Comparison of ENCODE assay signal across 8 cellular contexts in the genomic region with DNA sequence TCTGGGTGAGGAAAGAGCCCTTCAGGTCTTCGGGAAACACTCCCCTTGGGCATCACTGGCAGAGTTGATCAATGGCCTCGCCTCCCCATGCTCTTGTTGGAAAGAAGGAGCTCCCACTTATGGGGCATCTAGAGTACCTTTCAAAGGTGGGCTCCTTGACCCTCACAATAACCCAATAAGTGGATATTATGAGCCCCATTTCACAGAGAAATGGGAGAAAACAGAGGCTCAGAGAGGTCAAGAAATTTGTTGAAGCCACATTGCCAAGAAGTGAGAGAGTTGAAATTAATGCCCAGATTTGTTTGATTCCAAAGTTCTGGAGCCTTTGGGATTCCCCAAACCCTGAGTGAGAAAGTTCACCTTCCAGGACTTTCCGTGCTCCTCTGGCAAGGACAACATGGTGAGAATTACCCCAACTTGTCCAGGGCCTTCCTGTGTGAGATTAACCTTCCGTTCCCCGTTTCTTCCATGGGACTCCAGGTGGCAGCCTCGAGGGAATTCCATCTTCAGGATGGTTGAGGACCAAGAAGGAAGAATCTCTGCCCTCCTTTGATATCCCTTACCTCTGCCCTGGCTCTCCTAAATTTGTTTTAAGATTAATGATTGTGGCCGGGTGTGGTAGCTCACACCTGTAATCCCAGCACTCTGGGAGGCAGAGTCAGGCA. TPM values are rescaled to one million over a fixed set of nuclear protein-coding genes. Genes with fewer than 3 reads are reported as not detected.
DNase-seq lines count a peak whose midpoint lies in the region; ATAC-seq and TF ChIP-seq lines count a peak whose summit lies in the region.

No MANE protein-coding gene starts in this region.

- H3K9me2 ChIP-seq in OCI-LY7 (ENCODE audit: insufficient read depth, low read length) = no peaks in the 10 kb centered on the region

- H3K27ac Mint-ChIP-seq in CD8-positive, alpha-beta T cell = peak overlapping the region; percentile 90
- peak overlapping the region; percentile 71 for H3K27ac Mint-ChIP-seq in endodermal cell

- H4K20me1 ChIP-seq in OCI-LY7 (ENCODE audit: insufficient read depth, low read length) = no peaks in the 10 kb centered on the region

- H3K9me3 ChIP-seq in CD8-positive, alpha-beta T cell (ENCODE audit: low read length) = no peaks in the 10 kb centered on the region
- H3K9me3 ChIP-seq in OCI-LY7 (ENCODE audit: low read length) = no peaks in the 10 kb centered on the region
- no peaks in the 10 kb centered on the region for H3K9me3 ChIP-seq in endodermal cell (ENCODE audit: control insufficient read depth, low read length)
- H3K9me3 ChIP-seq in neutrophil = no peaks in the 10 kb centered on the region
- no peaks in the 10 kb centered on the region for H3K9me3 ChIP-seq in HAP-1

- no peaks in the 10 kb centered on the region for H3K27me3 Mint-ChIP-seq in CD8-positive, alpha-beta T cell (ENCODE audit: low read depth)
- H3K27me3 Mint-ChIP-seq in endodermal cell (ENCODE audit: insufficient read depth) = peaks cover 14% of the 10 kb centered on the region

- H3K9ac ChIP-seq in endodermal cell (ENCODE audit: extremely low read depth, low read length, poor library complexity, severe bottlenecking) = peak overlapping the region; percentile 30

- CTCF ChIA-PET in CD8-positive, alpha-beta T cell (lab: Charles Lee) = interaction anchor here (0.9 to 2.1 kb wide), 6 partner anchors 12 to 166 kb away, joined by 3 to 7 read pairs (median 4); a partner anchor contains a TSS
- CTCF ChIA-PET in OCI-LY7 (lab: Charles Lee; ENCODE audit: unreplicated experiment) = interaction anchor here (0.5 to 1.5 kb wide), 5 partner anchors 21 to 202 kb away, joined by 3 to 4 read pairs (median 3); a partner anchor contains a TSS

- ATAC-seq in CD8-positive, alpha-beta T cell = no peak

- peaks cover 10% of the 10 kb centered on the region for H3K36me3 ChIP-seq in CD8-positive, alpha-beta T cell (ENCODE audit: insufficient read depth, low read length)
- peaks cover 14% of the 10 kb centered on the region; the same call in 1 of the 2 replicates for H3K36me3 ChIP-seq in OCI-LY7 (ENCODE audit: insufficient read depth, low read length)
- H3K36me3 ChIP-seq in endodermal cell (ENCODE audit: control insufficient read depth, insufficient read depth, low read length) = no peaks in the 10 kb centered on the region
- no peaks in the 10 kb centered on the region for H3K36me3 ChIP-seq in neutrophil
- no peaks in the 10 kb centered on the region for H3K36me3 ChIP-seq in HAP-1 (replicated peaks)

- TF ChIP-seq CTCF in CD8-positive, alpha-beta T cell (IDR thresholded peaks at IDR 0.05) = no peak
- 0 out of 2 replicates have a peak, but pooled peaks have one; percentile 4 for TF ChIP-seq CTCF in OCI-LY7 (conservative IDR thresholded peaks at IDR 0.05; ENCODE audit: low read length)
- TF ChIP-seq CTCF in endodermal cell (conservative IDR thresholded peaks at IDR 0.05) = peak; percentile 72
- no peak for TF ChIP-seq CTCF in neutrophil (IDR thresholded peaks at IDR 0.05)

- no peak overlapping the region for H3K4me3 ChIP-seq in CD8-positive, alpha-beta T cell (ENCODE audit: low read depth, low read length)
- H3K4me3 ChIP-seq in OCI-LY7 (ENCODE audit: low read depth, low read length, poor library complexity, severe bottlenecking) (no peak overlapping the region), endodermal cell (ENCODE audit: low read length) (no peak overlapping the region), neutrophil (ENCODE audit: low read depth in 1 of 2, low read length in 1 of 2) (no peak overlapping the region), HAP-1 (no peak overlapping the region)

- H3K4me2 ChIP-seq in OCI-LY7 (ENCODE audit: low read length) = no peak overlapping the region

- H3K4me3 Mint-ChIP-seq in CD8-positive, alpha-beta T cell = no peak overlapping the region
- H3K4me3 Mint-ChIP-seq in endodermal cell = no peak overlapping the region

- WGBS in endodermal cell (ENCODE audit: insufficient coverage in 1 of 2, insufficient read length in 1 of 2), 2 experiments = 72 to 75% methylated on average over 7 of the region's 7 CpGs

- DNase-seq in CD8-positive, alpha-beta T cell = no peak
- DNase-seq in OCI-LY7 (ENCODE audit: low spot score) (no peak), endodermal cell (peak; percentile 84), HAP-1 (ENCODE audit: low spot score in 2 of 2) (no peak), OCI-M2 (lab: John Stamatoyannopoulos, UW; ENCODE audit: unreplicated experiment) (no peak), LoVo (ENCODE audit: low spot score) (no peak), SKM-1 treated with dmso at 0.1 percent for 144 hours (lab: John Stamatoyannopoulos, UW; ENCODE audit: unreplicated experiment) (no peak)

- no peak overlapping the region for H3K27ac ChIP-seq in CD8-positive, alpha-beta T cell (ENCODE audit: low read depth, low read length)
- H3K27ac ChIP-seq in OCI-LY7 (ENCODE audit: low read depth, low read length, poor library complexity, severe bottlenecking) = peak overlapping the region; percentile 18
- H3K27ac ChIP-seq in endodermal cell (ENCODE audit: low read depth, low read length) = peak overlapping the region; percentile 93
- H3K27ac ChIP-seq in neutrophil = peak overlapping the region; percentile 46

- H3K79me2 ChIP-seq in OCI-LY7 (ENCODE audit: insufficient read depth, low read depth, low read length) = no peaks in the 10 kb centered on the region

- intact Hi-C loops in CD8-positive, alpha-beta T cell (cut with DNase I, micrococcal nuclease) = no loop called here
- intact Hi-C loops in OCI-LY7 (cut with micrococcal nuclease; ENCODE audit: unreplicated experiment) = no loop called here

- POLR2A ChIA-PET in CD8-positive, alpha-beta T cell (lab: Charles Lee) = interaction anchor here (0.6 to 2.7 kb wide), 4 partner anchors 13 to 70 kb away, joined by 3 to 11 read pairs (median 4); no protein-coding TSS in a partner anchor
- POLR2A ChIA-PET in OCI-LY7 (lab: Charles Lee) = interaction anchor here (0.7 kb wide), 2 partner anchors 19 to 29 kb away, joined by 4 to 7 read pairs; no protein-coding TSS in a partner anchor

- no peaks in the 10 kb centered on the region for H3K27me3 ChIP-seq in CD8-positive, alpha-beta T cell (ENCODE audit: insufficient read depth, low read length)
- peaks cover 8% of the 10 kb centered on the region for H3K27me3 ChIP-seq in endodermal cell (ENCODE audit: control insufficient read depth, insufficient read depth, low read length, poor library complexity, severe bottlenecking)
- H3K27me3 ChIP-seq in neutrophil = no peaks in the 10 kb centered on the region
- H3K27me3 ChIP-seq in HAP-1 (ENCODE audit: low read depth) = no peaks in the 10 kb centered on the region

- in situ Hi-C loops in HAP-1 (cut with MboI; ENCODE audit: low sequenced_read_pairs) = no loop called here

- peaks cover 59% of the 10 kb centered on the region for H3K4me1 Mint-ChIP-seq in CD8-positive, alpha-beta T cell (ENCODE audit: low read depth)
- H3K4me1 Mint-ChIP-seq in endodermal cell = peaks cover 26% of the 10 kb centered on the region

- no peak overlapping the region for H2AFZ ChIP-seq in OCI-LY7 (ENCODE audit: low read length)

- no TSS peak for BruUV-seq in OCI-LY7 (replicated peaks; lab: Mats Ljungman, UMichigan)

- peaks cover 37% of the 10 kb centered on the region for H3K4me1 ChIP-seq in CD8-positive, alpha-beta T cell (ENCODE audit: insufficient read depth, low read length)
- H3K4me1 ChIP-seq in OCI-LY7 (ENCODE audit: insufficient read depth, low read length, poor library complexity, severe bottlenecking) = peaks cover 36% of the 10 kb centered on the region
- peaks cover 14% of the 10 kb centered on the region for H3K4me1 ChIP-seq in endodermal cell (ENCODE audit: control insufficient read depth, insufficient read depth, low read length)
- H3K4me1 ChIP-seq in neutrophil (ENCODE audit: control insufficient read depth in 1 of 2, insufficient read depth in 1 of 2, low read depth in 1 of 2, low read length in 1 of 2) = peaks cover 20 to 22% of the 10 kb centered on the region in 2 experiments
- peaks cover 21% of the 10 kb centered on the region for H3K4me1 ChIP-seq in HAP-1

- no peaks in the 10 kb centered on the region for H3K9me3 Mint-ChIP-seq in CD8-positive, alpha-beta T cell
- no peaks in the 10 kb centered on the region for H3K9me3 Mint-ChIP-seq in endodermal cell

- peaks cover 12% of the 10 kb centered on the region for H3K36me3 Mint-ChIP-seq in CD8-positive, alpha-beta T cell
- no peaks in the 10 kb centered on the region for H3K36me3 Mint-ChIP-seq in endodermal cell (ENCODE audit: low read depth)

RNA-seq across cellular contexts. Expression of a gene that starts 7.5 kb away (rescaled TPM):
- 100 to 1,000 TPM; 289 to 295 TPM for total RNA-seq in CD8-positive, alpha-beta T cell
- total RNA-seq in OCI-LY7 (2014; rRNA removed; shearing (Covaris generic)) = 287 and 319 TPM in 2 replicates
- 247 and 267 TPM in 2 replicates for total RNA-seq in OCI-LY7 (2022)
- total RNA-seq in endodermal cell = 100 to 1,000 TPM; 276 to 385 TPM
- polyA plus RNA-seq in endodermal cell (2013, experiment 1 of 2) = 300 TPM
- 277 TPM for polyA plus RNA-seq in endodermal cell (2013, experiment 2 of 2)

RNA-seq across cellular contexts. Expression of a gene that starts 21.1 kb away (rescaled TPM):
- 1 to 10 TPM; 5.8 to 6.8 TPM for total RNA-seq in CD8-positive, alpha-beta T cell
- 7.7 and 14.4 TPM in 2 replicates for total RNA-seq in OCI-LY7 (2014; rRNA removed; shearing (Covaris generic))
- total RNA-seq in OCI-LY7 (2022) = 25.3 and 25.6 TPM in 2 replicates
- total RNA-seq in endodermal cell = under 1 TPM; 0.24 to 0.73 TPM
- polyA plus RNA-seq in endodermal cell (2013, experiment 1 of 2) = 0.07 TPM
- not detected for polyA plus RNA-seq in endodermal cell (2013, experiment 2 of 2)

RNA-seq across cellular contexts. Expression of a gene that starts 32.6 kb away (rescaled TPM):
- total RNA-seq in CD8-positive, alpha-beta T cell = 1 to 10 TPM; 1.2 to 1.7 TPM
- 3.6 and 4.4 TPM in 2 replicates for total RNA-seq in OCI-LY7 (2014; rRNA removed; shearing (Covaris generic))
- total RNA-seq in OCI-LY7 (2022) = 9.3 and 9.4 TPM in 2 replicates
- 1 to 10 TPM; 1.9 to 3.9 TPM for total RNA-seq in endodermal cell
- 2.4 TPM for polyA plus RNA-seq in endodermal cell (2013, experiment 1 of 2)
- 2.1 TPM for polyA plus RNA-seq in endodermal cell (2013, experiment 2 of 2)

RNA-seq across cellular contexts. Expression of a gene that starts 46.6 kb away (rescaled TPM):
- 10 to 100 TPM; 74.4 to 83.6 TPM for total RNA-seq in CD8-positive, alpha-beta T cell
- total RNA-seq in OCI-LY7 (2014; rRNA removed; shearing (Covaris generic)) = 87.9 and 116 TPM in 2 replicates
- total RNA-seq in OCI-LY7 (2022) (86.5 and 100 TPM in 2 replicates), endodermal cell (100 to 1,000 TPM in 1 of 2 donors, 10 to 100 TPM in 1; 51.6 to 135 TPM)
- polyA plus RNA-seq in endodermal cell (2013, experiment 1 of 2) = 43.2 TPM
- polyA plus RNA-seq in endodermal cell (2013, experiment 2 of 2) = 38.9 TPM

RNA-seq across cellular contexts. Expression of a gene that starts 48.3 kb away (rescaled TPM):
- total RNA-seq in CD8-positive, alpha-beta T cell = 10 to 100 TPM; 14.1 to 15.9 TPM
- total RNA-seq in OCI-LY7 (2014; rRNA removed; shearing (Covaris generic)) = 27.1 and 38.1 TPM in 2 replicates
- total RNA-seq in OCI-LY7 (2022) = 30.8 and 37.0 TPM in 2 replicates
- total RNA-seq in endodermal cell = 10 to 100 TPM; 30.5 to 60.3 TPM
- polyA plus RNA-seq in endodermal cell (2013, experiment 1 of 2) = 57.0 TPM
- polyA plus RNA-seq in endodermal cell (2013, experiment 2 of 2) = 48.0 TPM

Comparison
In these comparisons a context has a peak if more than half of its experiments do, and no peak if none do; other contexts are left out.
1. CTCF ChIP-seq: peak in OCI-LY7 (single experiment) and endodermal cell (single experiment); none in CD8-positive, alpha-beta T cell (single experiment) and neutrophil (single experiment).